8 cellular contexts compared by ENCODE assay signal in genomic region chr19:36489139-36489919, GRCh38. TPM values are rescaled to one million over a fixed set of nuclear protein-coding genes. Genes with fewer than 3 reads are reported as not detected.
A peak's percentile ranks its signal among the peaks of the same experiment; 100 is the strongest.
DNase-seq lines count a peak whose midpoint lies in the region; ATAC-seq, FAIRE-seq and TF ChIP-seq lines count a peak whose summit lies in the region.

ZNF566 (minus strand) TSS chr19:36489561; CDS start chr19:36476557, 13,004 bp downstream.

- H3K36me3 Mint-ChIP-seq in T-cell (peaks cover 20% of the 10 kb centered on the region), type B pancreatic cell (peaks cover 38% of the 10 kb centered on the region)

- TF ChIP-seq POLR2A in GM12891 (IDR thresholded peaks at IDR 0.05; ENCODE audit: low read depth, low read length): peak; percentile 69

- peak; percentile 79 for DNase-seq in GM12891 (ENCODE audit: insufficient read length, low spot score)
- peak; percentile 93 for DNase-seq in NCI-H1436 treated with DMSO at 0.1 percent for 48 hours (lab: John Stamatoyannopoulos, UW)
- peak; percentile 82 to 97 (median 94) for DNase-seq in T-cell
- DNase-seq in amniotic stem cell (lab: John Stamatoyannopoulos, UW): peak; percentile 96
- DNase-seq in left cardiac atrium: peak; percentile 93
- DNase-seq in posterior cingulate gyrus: peak; percentile 82 to 98 (median 89)
- DNase-seq in type B pancreatic cell (ENCODE audit: extremely low spot score, unreplicated experiment): peak; percentile 96

- no peaks in the 10 kb centered on the region for H3K27me3 Mint-ChIP-seq in T-cell
- H3K27me3 Mint-ChIP-seq in type B pancreatic cell: no peaks in the 10 kb centered on the region

- TF ChIP-seq CTCF in type B pancreatic cell (conservative IDR thresholded peaks at IDR 0.05): no peak

- intact Hi-C loops in left cardiac atrium (cut with DNase I): loop anchor here in 1 of 2 donors (5.0 kb wide), 1 partner anchor 67 kb away; no protein-coding TSS in a partner anchor
- intact Hi-C loops in posterior cingulate gyrus (cut with DNase I): loop anchor here (2.0 kb wide), 2 partner anchors 71 to 111 kb away; partner anchors contain the start of genes ZFP14 and ZFP82

- H3K9me3 Mint-ChIP-seq in T-cell (peaks cover 6 to 9% (median 7%) of the 10 kb centered on the region in 3 donors), type B pancreatic cell (peaks cover 9% of the 10 kb centered on the region)

- peak within 1 kb of the TSS; percentile 88 to 99 (median 98) for H3K4me3 Mint-ChIP-seq in T-cell
- peak within 1 kb of the TSS; percentile 100 for H3K4me3 Mint-ChIP-seq in type B pancreatic cell

- peaks cover 31 to 36% (median 32%) of the 10 kb centered on the region in 3 donors for H3K4me1 Mint-ChIP-seq in T-cell
- peaks cover 11% of the 10 kb centered on the region for H3K4me1 Mint-ChIP-seq in type B pancreatic cell (ENCODE audit: unreplicated experiment)

- H3K27ac Mint-ChIP-seq in T-cell (peak within 1 kb of the TSS; percentile 99), type B pancreatic cell (peak within 1 kb of the TSS; percentile 100)

- ATAC-seq in HG02798 (IDR thresholded peaks at IDR 0.05; ENCODE audit: poor library complexity, unreplicated experiment) (peak; percentile 87), T-cell (replicated peaks in 1 of 4) (peak; percentile 92 to 96 (median 95)), left cardiac atrium (peak; percentile 99)

- FAIRE-seq in GM12891 (lab: Jason Lieb, UNC): peak; percentile 94

- POLR2A ChIA-PET in T-cell (lab: Charles Lee): interaction anchor here (0.5 to 0.7 kb wide), 4 partner anchors 84 to 285 kb away, joined by 3 read pairs; partner anchors contain the start of genes ZNF461 (in 1 of the 2) and ZNF529 (in 1 of the 2)

- CTCF ChIA-PET in T-cell (lab: Charles Lee): interaction anchor here in 1 of 2 donors (0.6 to 0.8 kb wide), 3 partner anchors 39 to 589 kb away, joined by 3 to 8 read pairs (median 3); partner anchors contain the start of genes ZNF260 and ZNF420

TF ChIP-seq in GM12891, 5 proteins besides CTCF, POLR2A, EP300 and RAD21:
- TF ChIP-seq POU2F2 (IDR thresholded peaks at IDR 0.05; ENCODE audit: low read depth, low read length) (peak; percentile 31; the same call in 1 of the 2 replicates), TAF1 (IDR thresholded peaks at IDR 0.05; ENCODE audit: low read depth, low read length) (peak; percentile 43; the same call in 1 of the 2 replicates), SPI1 (IDR thresholded peaks at IDR 0.05; ENCODE audit: low read depth, low read length) (no peak), POLR2AphosphoS5 (IDR thresholded peaks at IDR 0.05; ENCODE audit: low read depth, low read length) (peak; percentile 59; the same call in 1 of the 2 replicates), PAX5 (IDR thresholded peaks at IDR 0.05; ENCODE audit: insufficient read depth, low read length, severe bottlenecking) (no peak)

RNA-seq across cellular contexts. Expression of gene ZNF566, which starts in this region (rescaled TPM):
- polyA plus RNA-seq in GM12891 (2012; ENCODE audit: low read depth, missing spikeins): 2.0 TPM
- total RNA-seq in T-cell: 10 to 100 TPM; 13.2 to 23.1 (median 18.9) TPM
- 10 to 100 TPM; 10.7 to 10.8 TPM for total RNA-seq in left cardiac atrium
- 14.1 and 22.1 TPM in 2 replicates for total RNA-seq in type B pancreatic cell (ENCODE audit: low replicate concordance)

Comparison
In these comparisons a context has a peak if more than half of its experiments do, and no peak if none do; other contexts are left out.
1. Peak in every context shown above with its lines: DNase-seq and ATAC-seq.